ENCODE assay signal across 8 cellular contexts in the genomic region with DNA sequence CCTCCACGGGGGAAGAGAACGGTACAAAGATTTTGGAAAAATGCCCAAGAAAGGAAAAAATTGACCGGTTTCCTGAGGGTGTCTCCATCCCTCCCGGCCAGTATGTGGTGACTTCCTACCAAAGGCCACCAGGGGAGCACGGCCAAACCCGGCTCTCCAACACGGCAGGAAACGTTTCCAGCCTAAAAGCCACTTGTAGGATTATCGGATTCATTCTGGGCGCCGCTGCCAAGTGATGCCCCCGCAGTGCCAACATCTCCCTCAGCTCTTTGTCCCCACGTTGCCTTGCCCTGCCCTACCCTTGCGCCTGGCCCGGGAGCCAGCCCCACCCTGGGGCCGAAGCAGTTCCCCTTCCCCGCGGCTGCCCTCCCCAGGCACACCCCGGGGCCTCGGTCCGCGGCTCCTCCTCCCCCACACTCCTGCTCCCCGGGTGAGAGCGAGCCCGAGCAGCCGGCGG. TPM values are rescaled to one million over a fixed set of nuclear protein-coding genes. Genes with fewer than 3 reads are reported as not detected.
DNase-seq lines count a peak whose midpoint lies in the region; ATAC-seq, FAIRE-seq and TF ChIP-seq lines count a peak whose summit lies in the region.

No MANE protein-coding gene starts in this region.

- H3K27me3 ChIP-seq in lung (ENCODE audit: control insufficient read depth, insufficient read depth) = no peaks in the 10 kb centered on the region

- H3K36me3 Mint-ChIP-seq in activated CD4-positive, alpha-beta T cell treated with anti-CD3 and anti-CD28 coated beads for 36 hours (ENCODE audit: low read depth) = peaks cover 22% of the 10 kb centered on the region

- CTCF ChIA-PET in A549 (lab: Yijun Ruan, JAX) = interaction anchor here (0.6 to 7.2 kb wide), 4 partner anchors 60 to 175 kb away, joined by 3 to 31 read pairs (median 4); no protein-coding TSS in a partner anchor
- CTCF ChIA-PET in activated CD4-positive, alpha-beta T cell treated with anti-CD3 and anti-CD28 coated beads for 36 hours (lab: Charles Lee) = interaction anchor here (1.1 to 1.7 kb wide), 2 partner anchors 61 to 93 kb away, joined by 4 read pairs; a partner anchor contains a TSS

- peaks cover 28% of the 10 kb centered on the region for H3K4me1 ChIP-seq in A549
- peaks cover 7 to 18% of the 10 kb centered on the region in 2 donors for H3K4me1 ChIP-seq in lung (ENCODE audit: control insufficient read depth in 2 of 2, insufficient read depth in 2 of 2, low read length in 2 of 2)

- peaks cover 8% of the 10 kb centered on the region for H3K27me3 Mint-ChIP-seq in activated CD4-positive, alpha-beta T cell treated with anti-CD3 and anti-CD28 coated beads for 36 hours

- POLR2A ChIA-PET in A549 (lab: Yijun Ruan, JAX) = interaction anchor here (0.5 to 2.0 kb wide), 7 partner anchors 29 to 175 kb away, joined by 3 to 6 read pairs (median 6); a partner anchor contains a TSS
- POLR2A ChIA-PET in activated CD4-positive, alpha-beta T cell treated with anti-CD3 and anti-CD28 coated beads for 36 hours (lab: Charles Lee) = no interaction called here

- H3K4me1 Mint-ChIP-seq in activated CD4-positive, alpha-beta T cell treated with anti-CD3 and anti-CD28 coated beads for 36 hours = peaks cover 42% of the 10 kb centered on the region

- TF ChIP-seq CTCF in A549 (IDR thresholded peaks at IDR 0.05) = peak; percentile 33; the same call in 1 of the 3 replicates
- TF ChIP-seq CTCF in GM12872 (IDR thresholded peaks at IDR 0.05; ENCODE audit: insufficient read depth, low read depth, low read length) = peak; percentile 82
- peak; percentile 0 for TF ChIP-seq CTCF in lung (IDR thresholded peaks at IDR 0.05; ENCODE audit: control extremely low read depth, extremely low read depth)

- peak; percentile 84 to 89 for DNase-seq in A549 (ENCODE audit: low read depth in 1 of 2, low spot score in 1 of 2)
- peak; percentile 36 for DNase-seq in NCI-H1092 treated with DMSO at 0.1 percent for 48 hours (lab: John Stamatoyannopoulos, UW)
- DNase-seq in activated CD4-positive, alpha-beta T cell treated with anti-CD3 and anti-CD28 coated beads for 36 hours = peak; percentile 65
- peak; percentile 33 for DNase-seq in effector CD8-positive, alpha-beta T cell (lab: John Stamatoyannopoulos, UW)
- DNase-seq in lung (ENCODE audit: low spot score) = peak; percentile 72
- peak; percentile 51 for DNase-seq in stimulated activated naive CD8-positive, alpha-beta T cell treated with anti-CD3 and anti-CD28 coated beads, Interleukin-15, Interleukin-2, amounts not matched to agents 100 U/mL and 50 U/mL, for 24 hours

- no peaks in the 10 kb centered on the region for H3K9me3 Mint-ChIP-seq in activated CD4-positive, alpha-beta T cell treated with anti-CD3 and anti-CD28 coated beads for 36 hours (ENCODE audit: low read depth)

- TF ChIP-seq EP300 in A549 (IDR thresholded peaks at IDR 0.05) = no peak

- H3K9me3 ChIP-seq in A549 = no peaks in the 10 kb centered on the region
- no peaks in the 10 kb centered on the region for H3K9me3 ChIP-seq in lung (ENCODE audit: control insufficient read depth in 2 of 2, insufficient read depth in 1 of 2, low read length in 1 of 2)

- H3K4me2 ChIP-seq in A549 = peak overlapping the region; percentile 92

- intact Hi-C loops in activated CD4-positive, alpha-beta T cell treated with anti-CD3 and anti-CD28 coated beads for 36 hours (cut with DNase I, micrococcal nuclease) = loop anchor here (2.0 to 5.0 kb wide), 4 partner anchors 57 to 459 kb away; a partner anchor contains a TSS

- H3K27ac Mint-ChIP-seq in activated CD4-positive, alpha-beta T cell treated with anti-CD3 and anti-CD28 coated beads for 36 hours = peak overlapping the region; percentile 89

- no peak for TF ChIP-seq RAD21 in A549 (conservative IDR thresholded peaks at IDR 0.05 in 1 of 2, IDR thresholded peaks at IDR 0.05 in 1 of 2)

- 2% methylated on average over 23 of the region's 27 CpGs for WGBS in A549 (ENCODE audit: missing lambda C conversion rate)
- 0% methylated on average over 22 to 27 of the region's 27 CpGs for WGBS in lung, 2 donors

- H3K36me3 ChIP-seq in lung (ENCODE audit: control insufficient read depth in 2 of 2, insufficient read depth in 2 of 2, low read length in 2 of 2) = peaks cover 0 to 2% of the 10 kb centered on the region in 2 donors

- FAIRE-seq in A549 (lab: Jason Lieb, UNC) = no peak

- ATAC-seq in A549 = peak; percentile 77 to 81
- peak; percentile 26 for ATAC-seq in HG02759 (IDR thresholded peaks at IDR 0.05; ENCODE audit: unreplicated experiment)
- peak; percentile 5 for ATAC-seq in activated CD4-positive, alpha-beta T cell treated with anti-CD3 and anti-CD28 coated beads for 36 hours
- ATAC-seq in lung (ENCODE audit: insufficient read depth, low FRiP score) = peak; percentile 55
- peak; percentile 26 for ATAC-seq in stimulated activated naive CD8-positive, alpha-beta T cell treated with anti-CD3 and anti-CD28 coated beads, Interleukin-15, Interleukin-2, amounts not matched to agents 100 U/mL and 50 U/mL, for 24 hours

- TF ChIP-seq POLR2A in A549 (IDR thresholded peaks at IDR 0.05; ENCODE audit: low read length) = no peak

- peak overlapping the region; percentile 98 for H3K4me3 ChIP-seq in A549
- H3K4me3 ChIP-seq in lung = peak overlapping the region; percentile 98

- peak overlapping the region; percentile 95 for H3K27ac ChIP-seq in A549
- peak overlapping the region; percentile 99 to 100 for H3K27ac ChIP-seq in lung (ENCODE audit: low read depth in 1 of 2, low read length in 1 of 2)

- H3K4me3 Mint-ChIP-seq in activated CD4-positive, alpha-beta T cell treated with anti-CD3 and anti-CD28 coated beads for 36 hours = peak overlapping the region; percentile 82

TF ChIP-seq in A549, 52 proteins besides CTCF, POLR2A, EP300 and RAD21 (continues in another document):
- TF ChIP-seq BHLHE40 (IDR thresholded peaks at IDR 0.05; ENCODE audit: low read depth, low read length) (no peak), RFX5 (IDR thresholded peaks at IDR 0.05) (no peak), JUN (IDR thresholded peaks at IDR 0.05) (no peak), HEYL (CRISPR knock-in tag; IDR thresholded peaks at IDR 0.05) (no peak), HDAC2 (IDR thresholded peaks at IDR 0.05) (no peak), MYC (IDR thresholded peaks at IDR 0.05; ENCODE audit: borderline replicate concordance, low read length) (no peak), TFCP2L1 (CRISPR knock-in tag; IDR thresholded peaks at IDR 0.05) (0 out of 2 replicates have a peak, but pooled peaks have one; percentile 32)
- TF ChIP-seq, protein P1, sequence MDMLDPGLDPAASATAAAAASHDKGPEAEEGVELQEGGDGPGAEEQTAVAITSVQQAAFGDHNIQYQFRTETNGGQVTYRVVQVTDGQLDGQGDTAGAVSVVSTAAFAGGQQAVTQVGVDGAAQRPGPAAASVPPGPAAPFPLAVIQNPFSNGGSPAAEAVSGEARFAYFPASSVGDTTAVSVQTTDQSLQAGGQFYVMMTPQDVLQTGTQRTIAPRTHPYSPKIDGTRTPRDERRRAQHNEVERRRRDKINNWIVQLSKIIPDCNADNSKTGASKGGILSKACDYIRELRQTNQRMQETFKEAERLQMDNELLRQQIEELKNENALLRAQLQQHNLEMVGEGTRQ (IDR thresholded peaks at IDR 0.05) = no peak
- TF ChIP-seq, protein P2, sequence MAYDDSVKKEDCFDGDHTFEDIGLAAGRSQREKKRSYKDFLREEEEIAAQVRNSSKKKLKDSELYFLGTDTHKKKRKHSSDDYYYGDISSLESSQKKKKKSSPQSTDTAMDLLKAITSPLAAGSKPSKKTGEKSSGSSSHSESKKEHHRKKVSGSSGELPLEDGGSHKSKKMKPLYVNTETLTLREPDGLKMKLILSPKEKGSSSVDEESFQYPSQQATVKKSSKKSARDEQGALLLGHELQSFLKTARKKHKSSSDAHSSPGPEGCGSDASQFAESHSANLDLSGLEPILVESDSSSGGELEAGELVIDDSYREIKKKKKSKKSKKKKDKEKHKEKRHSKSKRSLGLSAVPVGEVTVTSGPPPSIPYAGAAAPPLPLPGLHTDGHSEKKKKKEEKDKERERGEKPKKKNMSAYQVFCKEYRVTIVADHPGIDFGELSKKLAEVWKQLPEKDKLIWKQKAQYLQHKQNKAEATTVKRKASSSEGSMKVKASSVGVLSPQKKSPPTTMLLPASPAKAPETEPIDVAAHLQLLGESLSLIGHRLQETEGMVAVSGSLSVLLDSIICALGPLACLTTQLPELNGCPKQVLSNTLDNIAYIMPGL (CRISPR knock-in tag; IDR thresholded peaks at IDR 0.05; ENCODE audit: borderline replicate concordance) = 0 out of 2 replicates have a peak, but pooled peaks have one; percentile 25
- TF ChIP-seq, protein P3, sequence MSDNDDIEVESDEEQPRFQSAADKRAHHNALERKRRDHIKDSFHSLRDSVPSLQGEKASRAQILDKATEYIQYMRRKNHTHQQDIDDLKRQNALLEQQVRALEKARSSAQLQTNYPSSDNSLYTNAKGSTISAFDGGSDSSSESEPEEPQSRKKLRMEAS (IDR thresholded peaks at IDR 0.05) = 0 out of 2 replicates have a peak, but pooled peaks have one; percentile 12

RNA-seq across cellular contexts. Expression of a gene that starts 0.7 kb away (rescaled TPM):
- polyA plus RNA-seq in A549 (2011; rRNA removed) (117 and 124 TPM in 2 replicates), A549 (2017; fragmentation: RNase III; extraction: RNeasy Plus Mini Kit Qiagen cat#74134 plus additional on column Dnase treatment) (73.1 to 76.5 TPM (median 75.1 TPM) in 3 replicates), lung (10 to 100 TPM; 29.3 to 36.6 TPM)
- 53.5 and 59.6 TPM in 2 replicates for polyA plus RNA-seq in A549 (2012; cell fraction: cytosol; rRNA removed)
- 16.5 and 24.4 TPM in 2 replicates for polyA plus RNA-seq in A549 (2012; cell fraction: nucleus; rRNA removed)
- 59.6 and 77.1 TPM in 2 replicates for polyA minus RNA-seq in A549 (2011; rRNA and poly(A)+ RNA removed)
- 10 to 100 TPM; 10.1 to 11.6 TPM for total RNA-seq in activated CD4-positive, alpha-beta T cell treated with anti-CD3 and anti-CD28 coated beads for 36 hours
- total RNA-seq in lung = 10 to 100 TPM; 62.4 to 67.5 TPM

RNA-seq across cellular contexts. Expression of a gene that starts 37.2 kb away (rescaled TPM):
- 101 and 108 TPM in 2 replicates for polyA plus RNA-seq in A549 (2011; rRNA removed)
- 137 and 142 TPM in 2 replicates for polyA plus RNA-seq in A549 (2012; cell fraction: cytosol; rRNA removed)
- 175 and 218 TPM in 2 replicates for polyA plus RNA-seq in A549 (2012; cell fraction: nucleus; rRNA removed)
- polyA plus RNA-seq in A549 (2017; fragmentation: RNase III; extraction: RNeasy Plus Mini Kit Qiagen cat#74134 plus additional on column Dnase treatment) = 120 to 127 TPM (median 123 TPM) in 3 replicates
- 357 and 380 TPM in 2 replicates for polyA minus RNA-seq in A549 (2011; rRNA and poly(A)+ RNA removed)
- 10 to 100 TPM; 21.7 to 24.1 TPM for total RNA-seq in activated CD4-positive, alpha-beta T cell treated with anti-CD3 and anti-CD28 coated beads for 36 hours
- total RNA-seq in lung = 100 to 1,000 TPM; 101 to 237 TPM
- 10 to 100 TPM; 73.4 to 78.5 TPM for polyA plus RNA-seq in lung

RNA-seq across cellular contexts. Expression of a gene that starts 55.3 kb away (rescaled TPM):
- 1,017 and 1,284 TPM in 2 replicates for polyA plus RNA-seq in A549 (2011; rRNA removed)
- 663 and 976 TPM in 2 replicates for polyA plus RNA-seq in A549 (2012; cell fraction: cytosol; rRNA removed)
- polyA plus RNA-seq in A549 (2012; cell fraction: nucleus; rRNA removed) = 278 and 353 TPM in 2 replicates
- 1,548 to 1,575 TPM (median 1,561 TPM) in 3 replicates for polyA plus RNA-seq in A549 (2017; fragmentation: RNase III; extraction: RNeasy Plus Mini Kit Qiagen cat#74134 plus additional on column Dnase treatment)
- 571 and 643 TPM in 2 replicates for polyA minus RNA-seq in A549 (2011; rRNA and poly(A)+ RNA removed)
- total RNA-seq in activated CD4-positive, alpha-beta T cell treated with anti-CD3 and anti-CD28 coated beads for 36 hours = 100 to 1,000 TPM; 520 to 553 TPM
- 100 to 1,000 TPM; 400 to 432 TPM for total RNA-seq in lung
- polyA plus RNA-seq in lung = 100 to 1,000 TPM; 348 to 390 TPM

Comparison
In these comparisons a context has a peak if more than half of its experiments do, and no peak if none do; other contexts are left out.
1. Peak in every context shown above with its lines: DNase-seq, ATAC-seq, H3K4me3 ChIP-seq and H3K27ac ChIP-seq.
2. ATAC-seq: peak in every context shown above with its lines; median percentile 79 in A549; 55 in lung; 26 in HG02759; 26 in stimulated activated naive CD8-positive, alpha-beta T cell treated with anti-CD3 and anti-CD28 coated beads, Interleukin-15, Interleukin-2, amounts not matched to agents 100 U/mL and 50 U/mL, for 24 hours; 5 in activated CD4-positive, alpha-beta T cell treated with anti-CD3 and anti-CD28 coated beads for 36 hours.
3. DNase-seq: peak in every context shown above with its lines; median percentile 86 in A549; 72 in lung; 65 in activated CD4-positive, alpha-beta T cell treated with anti-CD3 and anti-CD28 coated beads for 36 hours; 51 in stimulated activated naive CD8-positive, alpha-beta T cell treated with anti-CD3 and anti-CD28 coated beads, Interleukin-15, Interleukin-2, amounts not matched to agents 100 U/mL and 50 U/mL, for 24 hours; 36 in NCI-H1092 treated with DMSO at 0.1 percent for 48 hours; 33 in effector CD8-positive, alpha-beta T cell.
4. CTCF ChIP-seq: peak in every context shown above with its lines; median percentile 82 in GM12872; 33 in A549; 0 in lung.
5. RNA of a gene that starts 0.7 kb away (total RNA-seq): 62.4 to 67.5 TPM in lung; 10.1 to 11.6 TPM in activated CD4-positive, alpha-beta T cell treated with anti-CD3 and anti-CD28 coated beads for 36 hours; every median in the first group is over 4 times any median in the second.
6. RNA of a gene that starts 37.2 kb away (total RNA-seq): 101 to 237 TPM in lung; 21.7 to 24.1 TPM in activated CD4-positive, alpha-beta T cell treated with anti-CD3 and anti-CD28 coated beads for 36 hours; every median in the first group is over 4 times any median in the second.